Comparison of ENCODE assay signal across 8 cellular contexts in the genomic region with DNA sequence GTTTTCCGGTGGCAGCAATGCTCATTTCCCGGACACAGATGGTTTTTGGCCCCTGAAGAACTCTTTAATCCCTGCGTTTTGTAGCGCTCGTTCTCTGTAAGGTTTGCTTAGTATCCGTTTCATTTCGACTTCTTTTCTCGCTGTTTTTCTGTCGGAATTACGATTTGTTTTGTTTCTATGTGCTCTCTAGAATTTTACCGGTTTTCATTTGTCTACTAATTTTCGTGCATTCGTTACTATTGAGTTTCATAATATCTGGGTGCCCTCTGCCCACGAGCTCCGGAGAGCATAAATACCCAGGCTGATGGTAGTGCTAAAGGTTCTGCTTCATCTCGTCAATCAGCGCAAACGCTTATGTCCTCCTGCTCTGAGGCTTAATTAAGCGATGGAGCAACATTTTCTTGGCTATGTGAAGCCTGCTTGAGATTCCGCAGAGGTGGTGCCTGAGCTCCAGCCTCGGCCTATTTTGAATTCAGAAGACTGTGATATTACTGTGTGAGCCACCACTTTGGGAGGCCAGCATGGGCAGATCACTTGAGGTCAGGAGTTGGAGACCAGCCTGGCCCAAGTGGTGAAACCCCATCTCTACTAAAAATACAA. TPM values are rescaled to one million over a fixed set of nuclear protein-coding genes. Genes with fewer than 3 reads are reported as not detected.
DNase-seq lines count a peak whose midpoint lies in the region; ATAC-seq, FAIRE-seq and TF ChIP-seq lines count a peak whose summit lies in the region.

No MANE protein-coding gene starts in this region.

- FAIRE-seq in small intestine (lab: Jason Lieb, UNC): no peak

- no peak overlapping the region for H3K27ac ChIP-seq in GM23338 (ENCODE audit: low read depth)
- H3K27ac ChIP-seq in small intestine (ENCODE audit: low read depth in 1 of 2, low read length in 1 of 2): peak overlapping the region; percentile 63 to 72

- DNase-seq in GM23338 (ENCODE audit: low spot score) (no peak), fibroblast of gingiva (ENCODE audit: low read depth) (peak; percentile 54), small intestine (no peak), NCI-H345 (lab: John Stamatoyannopoulos, UW) (no peak)
- DNase-seq in T-helper 2 cell treated with Interferon-gamma antibody and Interleukin-4, amounts not matched to agents 5 μg/mL and 100 μg/mL, for 36 hours (ENCODE audit: low spot score): no peak

- H2AFZ ChIP-seq in GM23338: no peak overlapping the region

- no peaks in the 10 kb centered on the region for H3K9me2 ChIP-seq in GM23338 (ENCODE audit: insufficient read depth)

- ATAC-seq in GM23338: no peak
- no peak for ATAC-seq in HG03045 (IDR thresholded peaks at IDR 0.05; ENCODE audit: unreplicated experiment)
- no peak for ATAC-seq in HG02763 (IDR thresholded peaks at IDR 0.05; ENCODE audit: unreplicated experiment)
- ATAC-seq in HG02981 (IDR thresholded peaks at IDR 0.05; ENCODE audit: unreplicated experiment): no peak

- H3K4me3 ChIP-seq in GM23338 (peak overlapping the region; percentile 25; the same call in 1 of the 2 replicates), small intestine (ENCODE audit: low read depth in 1 of 2, low read length in 2 of 2) (peak overlapping the region in 1 of 2 donors; percentile 26)

- no peaks in the 10 kb centered on the region for H3K79me2 ChIP-seq in GM23338 (replicated peaks; ENCODE audit: insufficient read depth)

- peaks cover 23% of the 10 kb centered on the region for H3K9me3 Mint-ChIP-seq in GM23338
- no peaks in the 10 kb centered on the region for H3K9me3 Mint-ChIP-seq in T-helper 2 cell treated with Interferon-gamma antibody and Interleukin-4, amounts not matched to agents 5 μg/mL and 100 μg/mL, for 36 hours

- no peak overlapping the region for H3K27ac Mint-ChIP-seq in GM23338
- peak overlapping the region; percentile 98 for H3K27ac Mint-ChIP-seq in T-helper 2 cell treated with Interferon-gamma antibody and Interleukin-4, amounts not matched to agents 5 μg/mL and 100 μg/mL, for 36 hours

- 0 out of 4 replicates have a peak, but pooled peaks of 1 of the 2 experiments have one; percentile 3 for TF ChIP-seq CTCF in GM23338 (conservative IDR thresholded peaks at IDR 0.05; ENCODE audit: low read depth in 2 of 2)

- H3K4me1 ChIP-seq in GM23338 (ENCODE audit: insufficient read depth): peaks cover 29% of the 10 kb centered on the region
- no peaks in the 10 kb centered on the region for H3K4me1 ChIP-seq in small intestine (ENCODE audit: control insufficient read depth in 2 of 2, insufficient read depth in 1 of 2, low read depth in 1 of 2, low read length in 1 of 2)

- H3K36me3 Mint-ChIP-seq in GM23338 (ENCODE audit: low read depth): no peaks in the 10 kb centered on the region
- H3K36me3 Mint-ChIP-seq in T-helper 2 cell treated with Interferon-gamma antibody and Interleukin-4, amounts not matched to agents 5 μg/mL and 100 μg/mL, for 36 hours (ENCODE audit: low read depth): peaks cover 10% of the 10 kb centered on the region

- H3K9me3 ChIP-seq in small intestine (ENCODE audit: control insufficient read depth, low read depth): no peaks in the 10 kb centered on the region

- peaks cover 100% of the 10 kb centered on the region for H3K27me3 ChIP-seq in GM23338 (ENCODE audit: insufficient read depth)
- peaks cover 0 to 11% of the 10 kb centered on the region in 2 donors for H3K27me3 ChIP-seq in small intestine (ENCODE audit: control insufficient read depth in 2 of 2, insufficient read depth in 2 of 2, low read length in 2 of 2)

- H3K4me2 ChIP-seq in GM23338: no peak overlapping the region

- peaks cover 95% of the 10 kb centered on the region for H3K27me3 Mint-ChIP-seq in GM23338 (ENCODE audit: insufficient read depth, low read depth, poor library complexity)
- H3K27me3 Mint-ChIP-seq in T-helper 2 cell treated with Interferon-gamma antibody and Interleukin-4, amounts not matched to agents 5 μg/mL and 100 μg/mL, for 36 hours (ENCODE audit: low read depth): no peaks in the 10 kb centered on the region

- H4K20me1 ChIP-seq in GM23338 (replicated peaks; ENCODE audit: insufficient read depth): peaks cover 13% of the 10 kb centered on the region

- 10 to 11% (median 10%) methylated on average over 21 of the region's 21 CpGs for WGBS in small intestine, 3 donors

- peaks cover 24% of the 10 kb centered on the region; the same call in 1 of the 2 replicates for H3F3A ChIP-seq in GM23338 (replicated peaks; ENCODE audit: low read depth)

- H3K4me1 Mint-ChIP-seq in GM23338: peaks cover 14% of the 10 kb centered on the region
- peaks cover 22% of the 10 kb centered on the region for H3K4me1 Mint-ChIP-seq in T-helper 2 cell treated with Interferon-gamma antibody and Interleukin-4, amounts not matched to agents 5 μg/mL and 100 μg/mL, for 36 hours (ENCODE audit: low read depth)

- H3K36me3 ChIP-seq in GM23338 (ENCODE audit: insufficient read depth): no peaks in the 10 kb centered on the region
- no peaks in the 10 kb centered on the region for H3K36me3 ChIP-seq in small intestine (ENCODE audit: control insufficient read depth in 2 of 2, insufficient read depth in 2 of 2, low read length in 2 of 2)

- H3K4me3 Mint-ChIP-seq in GM23338: no peak overlapping the region
- H3K4me3 Mint-ChIP-seq in T-helper 2 cell treated with Interferon-gamma antibody and Interleukin-4, amounts not matched to agents 5 μg/mL and 100 μg/mL, for 36 hours: peak overlapping the region; percentile 95

TF ChIP-seq in GM23338, 12 proteins besides CTCF, POLR2A, EP300 and RAD21 (continues in another document):
- TF ChIP-seq STAT1 (IDR thresholded peaks at IDR 0.05; ENCODE audit: unreplicated experiment) (no peak), ZNF331 (CRISPR knock-in tag; IDR thresholded peaks at IDR 0.05; ENCODE audit: low read depth) (no peak), NANOG (IDR thresholded peaks at IDR 0.05; ENCODE audit: borderline replicate concordance) (no peak)
- TF ChIP-seq, protein P1, sequence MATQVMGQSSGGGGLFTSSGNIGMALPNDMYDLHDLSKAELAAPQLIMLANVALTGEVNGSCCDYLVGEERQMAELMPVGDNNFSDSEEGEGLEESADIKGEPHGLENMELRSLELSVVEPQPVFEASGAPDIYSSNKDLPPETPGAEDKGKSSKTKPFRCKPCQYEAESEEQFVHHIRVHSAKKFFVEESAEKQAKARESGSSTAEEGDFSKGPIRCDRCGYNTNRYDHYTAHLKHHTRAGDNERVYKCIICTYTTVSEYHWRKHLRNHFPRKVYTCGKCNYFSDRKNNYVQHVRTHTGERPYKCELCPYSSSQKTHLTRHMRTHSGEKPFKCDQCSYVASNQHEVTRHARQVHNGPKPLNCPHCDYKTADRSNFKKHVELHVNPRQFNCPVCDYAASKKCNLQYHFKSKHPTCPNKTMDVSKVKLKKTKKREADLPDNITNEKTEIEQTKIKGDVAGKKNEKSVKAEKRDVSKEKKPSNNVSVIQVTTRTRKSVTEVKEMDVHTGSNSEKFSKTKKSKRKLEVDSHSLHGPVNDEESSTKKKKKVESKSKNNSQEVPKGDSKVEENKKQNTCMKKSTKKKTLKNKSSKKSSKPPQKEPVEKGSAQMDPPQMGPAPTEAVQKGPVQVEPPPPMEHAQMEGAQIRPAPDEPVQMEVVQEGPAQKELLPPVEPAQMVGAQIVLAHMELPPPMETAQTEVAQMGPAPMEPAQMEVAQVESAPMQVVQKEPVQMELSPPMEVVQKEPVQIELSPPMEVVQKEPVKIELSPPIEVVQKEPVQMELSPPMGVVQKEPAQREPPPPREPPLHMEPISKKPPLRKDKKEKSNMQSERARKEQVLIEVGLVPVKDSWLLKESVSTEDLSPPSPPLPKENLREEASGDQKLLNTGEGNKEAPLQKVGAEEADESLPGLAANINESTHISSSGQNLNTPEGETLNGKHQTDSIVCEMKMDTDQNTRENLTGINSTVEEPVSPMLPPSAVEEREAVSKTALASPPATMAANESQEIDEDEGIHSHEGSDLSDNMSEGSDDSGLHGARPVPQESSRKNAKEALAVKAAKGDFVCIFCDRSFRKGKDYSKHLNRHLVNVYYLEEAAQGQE (IDR thresholded peaks at IDR 0.05; ENCODE audit: unreplicated experiment): no peak
- TF ChIP-seq, protein P2, sequence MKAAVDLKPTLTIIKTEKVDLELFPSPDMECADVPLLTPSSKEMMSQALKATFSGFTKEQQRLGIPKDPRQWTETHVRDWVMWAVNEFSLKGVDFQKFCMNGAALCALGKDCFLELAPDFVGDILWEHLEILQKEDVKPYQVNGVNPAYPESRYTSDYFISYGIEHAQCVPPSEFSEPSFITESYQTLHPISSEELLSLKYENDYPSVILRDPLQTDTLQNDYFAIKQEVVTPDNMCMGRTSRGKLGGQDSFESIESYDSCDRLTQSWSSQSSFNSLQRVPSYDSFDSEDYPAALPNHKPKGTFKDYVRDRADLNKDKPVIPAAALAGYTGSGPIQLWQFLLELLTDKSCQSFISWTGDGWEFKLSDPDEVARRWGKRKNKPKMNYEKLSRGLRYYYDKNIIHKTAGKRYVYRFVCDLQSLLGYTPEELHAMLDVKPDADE (IDR thresholded peaks at IDR 0.05): no peak

RNA-seq across cellular contexts. Expression of a gene that starts 44.9 kb away (rescaled TPM):
- total RNA-seq in GM23338 (2014; rRNA removed; shearing (Covaris generic)): 0.21 TPM in 1 of 2 replicates, not detected in the other
- polyA plus RNA-seq in GM23338 (2016; fragmentation: Nextera tagmentation; extraction: Ambion mirVana): not detected in 2 replicates
- 1 to 10 TPM in 2 of 3 donors, under 1 TPM in 1; 0.67 to 5.1 (median 4.1) TPM for polyA plus RNA-seq in small intestine
